8 cellular contexts compared by ENCODE assay signal in genomic region chr11:67483498-67483798, GRCh38. TPM values are rescaled to one million over a fixed set of nuclear protein-coding genes. Genes with fewer than 3 reads are reported as not detected.
DNase-seq lines count a peak whose midpoint lies in the region; ATAC-seq and TF ChIP-seq lines count a peak whose summit lies in the region.

No MANE protein-coding gene starts in this region.

- H3K4me1 ChIP-seq in DND-41 (ENCODE audit: insufficient read depth, low read length) (peaks cover 44% of the 10 kb centered on the region), RWPE2 (ENCODE audit: insufficient read depth, poor library complexity, severe bottlenecking) (peaks cover 11% of the 10 kb centered on the region), esophagus muscularis mucosa (peaks cover 18 to 43% (median 38%) of the 10 kb centered on the region in 4 donors), rectal smooth muscle tissue (ENCODE audit: control insufficient read depth, insufficient read depth, low read length) (peaks cover 13% of the 10 kb centered on the region)

- peak overlapping the region; percentile 76 for H3K4me2 ChIP-seq in DND-41 (ENCODE audit: insufficient read depth, low read length)

- peak overlapping the region; percentile 28 for H2AFZ ChIP-seq in DND-41 (ENCODE audit: low read depth, low read length)

- H3K79me2 ChIP-seq in DND-41 (ENCODE audit: insufficient read depth, low read length) = peaks cover 46% of the 10 kb centered on the region

- H3K9ac ChIP-seq in DND-41 (ENCODE audit: low read depth, low read length) = peak overlapping the region; percentile 95
- no peak overlapping the region for H3K9ac ChIP-seq in rectal smooth muscle tissue (ENCODE audit: low read length)

- peak; percentile 3 for ATAC-seq in DND-41 (ENCODE audit: insufficient read depth, low read depth)
- no peak for ATAC-seq in RWPE2 (ENCODE audit: low read depth)
- no peak for ATAC-seq in activated CD4-positive, CD25-positive, alpha-beta regulatory T cell treated with anti-CD3 and anti-CD28 coated beads, Interleukin-2, amount 50 U/mL, for 24 hours
- no peak for ATAC-seq in GM19324 (IDR thresholded peaks at IDR 0.05; ENCODE audit: low FRiP score, unreplicated experiment)

- TF ChIP-seq EP300 in esophagus muscularis mucosa (IDR thresholded peaks at IDR 0.05) = no peak

- no peak for TF ChIP-seq POLR2A in esophagus muscularis mucosa (IDR thresholded peaks at IDR 0.05; ENCODE audit: low read depth)

- DNase-seq in DND-41 (no peak), RWPE2 (ENCODE audit: low spot score) (no peak), esophagus muscularis mucosa (ENCODE audit: extremely low spot score) (no peak), NCI-H82 treated with DMSO at 0.1 percent for 48 hours (lab: John Stamatoyannopoulos, UW; ENCODE audit: unreplicated experiment) (no peak), cerebellar cortex (ENCODE audit: low spot score) (no peak)

- H3K9me3 ChIP-seq in DND-41 (ENCODE audit: insufficient read depth, low read length, severe bottlenecking) (no peaks in the 10 kb centered on the region), RWPE2 (ENCODE audit: severe bottlenecking) (no peaks in the 10 kb centered on the region), esophagus muscularis mucosa (no peaks in the 10 kb centered on the region)

- intact Hi-C loops in esophagus muscularis mucosa (cut with DNase I) = no loop called here

- H3K4me3 ChIP-seq in DND-41 (ENCODE audit: low read depth in 1 of 2, low read length in 2 of 2) (peak overlapping the region; percentile 28 to 68), RWPE2 (ENCODE audit: severe bottlenecking) (peak overlapping the region; percentile 42), esophagus muscularis mucosa (peak overlapping the region; percentile 58 to 72 (median 62)), rectal smooth muscle tissue (ENCODE audit: low read length) (peak overlapping the region; percentile 79)

- no peak for TF ChIP-seq CTCF in DND-41 (IDR thresholded peaks at IDR 0.05; ENCODE audit: borderline replicate concordance, extremely low read depth, low read length, poor library complexity, severe bottlenecking)
- TF ChIP-seq CTCF in RWPE2 (IDR thresholded peaks at IDR 0.05; ENCODE audit: poor library complexity, severe bottlenecking) = no peak
- no peak for TF ChIP-seq CTCF in esophagus muscularis mucosa (IDR thresholded peaks at IDR 0.05)

- peaks cover 34% of the 10 kb centered on the region for H3K36me3 ChIP-seq in DND-41 (ENCODE audit: insufficient read depth, low read length)
- H3K36me3 ChIP-seq in RWPE2 (ENCODE audit: low read depth) = peaks cover 10% of the 10 kb centered on the region
- peaks cover 7 to 28% (median 15%) of the 10 kb centered on the region in 4 donors for H3K36me3 ChIP-seq in esophagus muscularis mucosa
- H3K36me3 ChIP-seq in rectal smooth muscle tissue (ENCODE audit: control insufficient read depth, insufficient read depth, low read length) = peaks cover 7% of the 10 kb centered on the region

- H3K27ac ChIP-seq in DND-41 (ENCODE audit: low read length) (peak overlapping the region; percentile 99), RWPE2 (ENCODE audit: poor library complexity, severe bottlenecking) (peak overlapping the region; percentile 40), esophagus muscularis mucosa (replicated peaks in 1 of 4) (peak overlapping the region; percentile 80 to 87 (median 82)), rectal smooth muscle tissue (ENCODE audit: low read depth, low read length) (no peak overlapping the region)

- H3K27me3 ChIP-seq in DND-41 (ENCODE audit: insufficient read depth, low read length, poor library complexity) (no peaks in the 10 kb centered on the region), RWPE2 (ENCODE audit: insufficient read depth, poor library complexity, severe bottlenecking) (no peaks in the 10 kb centered on the region), esophagus muscularis mucosa (no peaks in the 10 kb centered on the region), rectal smooth muscle tissue (ENCODE audit: control insufficient read depth, insufficient read depth, low read length) (no peaks in the 10 kb centered on the region)

- peaks cover 19% of the 10 kb centered on the region for H4K20me1 ChIP-seq in DND-41 (ENCODE audit: insufficient read depth, low read length)

- 49% methylated on average over 8 of the region's 8 CpGs for WGBS in esophagus muscularis mucosa

RNA-seq across cellular contexts. Expression of gene AIP, which starts 0.6 kb away (rescaled TPM):
- 100 to 1,000 TPM in 3 of 4 donors, 10 to 100 TPM in 1; 68.1 to 121 (median 108) TPM for total RNA-seq in esophagus muscularis mucosa

RNA-seq across cellular contexts. Expression of gene TMEM134, which starts 14.4 kb away (rescaled TPM):
- total RNA-seq in esophagus muscularis mucosa = 10 to 100 TPM; 36.1 to 48.7 (median 46.2) TPM

RNA-seq across cellular contexts. Expression of gene PITPNM1, which starts 21.7 kb away (rescaled TPM):
- total RNA-seq in esophagus muscularis mucosa = 10 to 100 TPM; 11.6 to 23.6 (median 15.3) TPM

RNA-seq across cellular contexts. Expression of gene CDK2AP2, which starts 24.5 kb away (rescaled TPM):
- 100 to 1,000 TPM in 1 of 4 donors, 10 to 100 TPM in 3; 61.0 to 111 (median 67.8) TPM for total RNA-seq in esophagus muscularis mucosa

RNA-seq across cellular contexts. Expression of gene CABP4, which starts 28.3 kb away (rescaled TPM):
- total RNA-seq in esophagus muscularis mucosa = 1 to 10 TPM in 2 of 4 donors, under 1 TPM in 2; 0.50 to 2.9 (median 1.5) TPM
